Comparison of ENCODE assay signal across 16 cellular contexts in the genomic region with DNA sequence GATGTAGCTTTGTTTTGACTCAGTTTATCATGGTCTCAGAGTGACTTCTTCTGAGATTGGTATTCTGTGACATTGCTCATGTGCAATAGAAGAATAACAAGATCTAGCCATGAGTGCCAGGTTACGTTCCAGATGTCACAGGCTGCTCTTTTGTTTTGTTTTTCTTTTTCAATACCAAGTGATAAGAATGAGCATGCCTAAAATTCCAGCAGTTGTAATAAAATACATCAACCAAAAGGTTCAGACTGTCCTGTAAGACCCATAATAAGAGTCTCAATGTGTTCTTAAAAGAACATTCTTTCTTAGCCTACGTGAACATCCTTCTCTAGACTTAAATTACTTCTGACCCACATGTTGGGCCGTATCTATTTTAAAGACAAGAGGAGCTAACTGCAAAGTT.
DNase-seq lines count a peak whose midpoint lies in the region; ATAC-seq and TF ChIP-seq lines count a peak whose summit lies in the region.
"Had no signal": no experiment of that assay in that cellular context is flagged by ENCODE, and none has a peak within 500 bp of the region (broad histone marks: within the 10 kb centered on the region; RNA-seq: fewer than 3 reads in every experiment).

No MANE protein-coding gene starts in this region.

- peaks cover under 1% of the 10 kb centered on the region for H3K36me3 Mint-ChIP-seq in endodermal cell (ENCODE audit: low read depth)
- H3K36me3 Mint-ChIP-seq: CD4-positive, alpha-beta memory T cell had no signal

- peaks cover 9% of the 10 kb centered on the region for H3K27me3 Mint-ChIP-seq in endodermal cell (ENCODE audit: insufficient read depth)
- H3K27me3 Mint-ChIP-seq: B cell; CD4-positive, alpha-beta memory T cell had no signal

- H3K36me3 ChIP-seq in gastroesophageal sphincter: no peaks in the 10 kb centered on the region
- no peaks in the 10 kb centered on the region for H3K36me3 ChIP-seq in endodermal cell (ENCODE audit: control insufficient read depth, insufficient read depth, low read length)
- H3K36me3 ChIP-seq: SJSA1 had no signal

- no peak overlapping the region for H3K9ac ChIP-seq in endodermal cell (ENCODE audit: extremely low read depth, low read length, poor library complexity, severe bottlenecking)

- peaks cover 5 to 46% (median 12%) of the 10 kb centered on the region in 3 donors for H3K4me1 ChIP-seq in gastroesophageal sphincter
- peaks cover 9% of the 10 kb centered on the region for H3K4me1 ChIP-seq in endodermal cell (ENCODE audit: control insufficient read depth, insufficient read depth, low read length)

- no peak for TF ChIP-seq EP300 in gastroesophageal sphincter (IDR thresholded peaks at IDR 0.05)

- H3K4me1 Mint-ChIP-seq in endodermal cell: peaks cover 63% of the 10 kb centered on the region
- H3K4me1 Mint-ChIP-seq: B cell; CD4-positive, alpha-beta memory T cell had no signal

- H3K9me3 ChIP-seq in gastroesophageal sphincter: no peaks in the 10 kb centered on the region
- no peaks in the 10 kb centered on the region for H3K9me3 ChIP-seq in endodermal cell (ENCODE audit: control insufficient read depth, low read length)
- H3K9me3 ChIP-seq: SJSA1 had no signal

- H3K27me3 ChIP-seq in gastroesophageal sphincter (no peaks in the 10 kb centered on the region), endodermal cell (ENCODE audit: control insufficient read depth, insufficient read depth, low read length, poor library complexity, severe bottlenecking) (no peaks in the 10 kb centered on the region)
- H3K27me3 ChIP-seq: SJSA1 had no signal

- TF ChIP-seq CTCF in astrocyte of the spinal cord (IDR thresholded peaks at IDR 0.05; ENCODE audit: low read depth, low read length) (no peak), gastroesophageal sphincter (IDR thresholded peaks at IDR 0.05) (no peak), endodermal cell (conservative IDR thresholded peaks at IDR 0.05) (no peak)

- ATAC-seq in gastroesophageal sphincter (peak; percentile 16), GM18861 (IDR thresholded peaks at IDR 0.05; ENCODE audit: unreplicated experiment) (no peak)

- no peak overlapping the region for H3K4me3 Mint-ChIP-seq in endodermal cell
- H3K4me3 Mint-ChIP-seq: B cell; CD4-positive, alpha-beta memory T cell had no signal

- no peak overlapping the region for H3K27ac Mint-ChIP-seq in endodermal cell
- H3K27ac Mint-ChIP-seq: B cell had no signal

- no peak for TF ChIP-seq POLR2A in gastroesophageal sphincter (IDR thresholded peaks at IDR 0.05)

- DNase-seq in LHCN-M2 (ENCODE audit: low read depth) (peak; percentile 3), astrocyte of the spinal cord (ENCODE audit: low read depth, low spot score) (peak; percentile 45), endodermal cell (no peak), cortex of kidney (lab: John Stamatoyannopoulos, UW) (no peak), NCI-H774 (lab: John Stamatoyannopoulos, UW) (no peak)
- DNase-seq: CD4-positive, alpha-beta memory T cell; MV-4-11; NCI-H1417; NCI-H187 treated with DMSO at 0.1 percent for 48 hours; NCI-H446 treated with DMSO at 0.1 percent for 48 hours; NCI-H748 treated with DMSO at 0.1 percent for 48 hours had no signal

- H3K27ac ChIP-seq in gastroesophageal sphincter: peak overlapping the region in 1 of 4 donors; percentile 23
- no peak overlapping the region for H3K27ac ChIP-seq in endodermal cell (ENCODE audit: low read depth, low read length)
- H3K27ac ChIP-seq: HL-60, SJSA1 had no signal

- in situ Hi-C loops in astrocyte of the spinal cord (cut with HindIII; ENCODE audit: low sequenced_read_pairs): no loop called here

- peaks cover 3% of the 10 kb centered on the region for H3K9me3 Mint-ChIP-seq in endodermal cell

- H3K4me3 ChIP-seq in astrocyte of the spinal cord (ENCODE audit: low read depth, low read length) (no peak overlapping the region), gastroesophageal sphincter (no peak overlapping the region), endodermal cell (ENCODE audit: low read length) (no peak overlapping the region)
- H3K4me3 ChIP-seq: SJSA1 had no signal

- 48 to 58% methylated on average over 3 of the region's 3 CpGs for WGBS in gastroesophageal sphincter (ENCODE audit: low coverage in 1 of 2), 2 donors
- 72% methylated on average over 3 of the region's 3 CpGs; no CpG with 5 or more reads in 1 of the 2 experiments for WGBS in endodermal cell (ENCODE audit: insufficient coverage in 1 of 2, insufficient read length in 1 of 2), 2 experiments

Comparison
In these comparisons a context has a peak if more than half of its experiments do, and no peak if none do; other contexts are left out.
1. DNase-seq: peak in LHCN-M2 (single experiment) and astrocyte of the spinal cord (single experiment); none in endodermal cell (single experiment), cortex of kidney (single experiment) and NCI-H774 (single experiment).